35 cellular contexts compared by ENCODE assay signal in genomic region chr5:149911031-149911430, GRCh38. TPM values are rescaled to one million over a fixed set of nuclear protein-coding genes. Genes with fewer than 3 reads are reported as not detected.
"Had no signal": no experiment of that assay in that cellular context is flagged by ENCODE, and none has a peak within 500 bp of the region (broad histone marks: within the 10 kb centered on the region; RNA-seq: fewer than 3 reads in every experiment).

No MANE protein-coding gene starts in this region.

- H3K9me3 ChIP-seq: left lung, lower lobe of right lung, neutrophil, right atrium auricular region, right lobe of liver, tibial nerve, uterus had no signal

- H3K4me2 ChIP-seq: neural progenitor cell, smooth muscle cell had no signal

- FAIRE-seq: keratinocyte had no signal

- H3K36me3 ChIP-seq: left lung, lower lobe of right lung, neural progenitor cell, neutrophil, right atrium auricular region, right lobe of liver, tibial nerve, uterus had no signal

- H3K27me3 ChIP-seq: left lung, neural progenitor cell, neutrophil, right atrium auricular region, right lobe of liver, tibial nerve, uterus had no signal

- ATAC-seq: left cardiac atrium; left lung; lower lobe of right lung; natural killer cell; right lobe of liver; stimulated activated memory B cell treated with anti-CD40 and anti-IgM and Interleukin-4, amounts not matched to agents 10 μg/mL and 1 μg/mL and 100 μg/mL, for 72 hours; stimulated activated naive CD8-positive, alpha-beta T cell treated with anti-CD3 and anti-CD28 coated beads, Interleukin-15, amount 100 ng/mL, for 72 hours had no signal

- H2AFZ ChIP-seq: neural progenitor cell, parathyroid adenoma had no signal

- H3K79me2 ChIP-seq: parathyroid adenoma had no signal

- H3K9ac ChIP-seq: neural progenitor cell, parathyroid adenoma had no signal

- H3K4me1 ChIP-seq: lower lobe of right lung, right atrium auricular region, right lobe of liver, tibial nerve, uterus had no signal

- H3K4me3 ChIP-seq: left lung, lower lobe of right lung, neural progenitor cell, right atrium auricular region, right lobe of liver, smooth muscle cell, tibial nerve, uterus had no signal

- H3K27ac ChIP-seq: left lung, lower lobe of right lung, neural progenitor cell, neutrophil, parathyroid adenoma, right atrium auricular region, right lobe of liver, tibial nerve, uterus had no signal

- DNase-seq: kidney glomerular epithelial cell; left cardiac atrium; left lung; lower lobe of right lung; mammary epithelial cell; mesenchymal stem cell; naive B cell; natural killer cell; nephron progenitor cell; occipital lobe; right lobe of liver; stimulated activated CD4-positive, alpha-beta T cell treated with anti-CD3 and anti-CD28 coated beads, Interleukin-1b, Interleukin-23, amount 100 ng/mL, for 48 hours; stimulated activated CD4-positive, alpha-beta T cell treated with anti-CD3 and anti-CD28 coated beads, Interleukin-2, amount 100 ng/mL, for 48 hours; stimulated activated CD4-positive, alpha-beta T cell treated with anti-CD3 and anti-CD28 coated beads, Interleukin-4, amount 100 ng/mL, for 4 hours; stimulated activated CD8-positive, alpha-beta memory T cell treated with anti-CD3 and anti-CD28 coated beads, Interleukin-4, amount 100 ng/mL, for 48 hours; stimulated activated naive CD4-positive, alpha-beta T cell treated with Interleukin-2 at 50 U/mL for 16 hours; stimulated activated naive CD8-positive, alpha-beta T cell treated with anti-CD3 and anti-CD28 coated beads, Interleukin-15, amount 100 ng/mL, for 72 hours; substantia nigra; uterus had no signal

RNA-seq across cellular contexts. Expression of gene PDE6A, which starts 33.6 kb away (rescaled TPM):
- total RNA-seq: left lung, liver, lower lobe of right lung, mononuclear cell, natural killer cell, occipital lobe, osteocyte, posterior vena cava, pulmonary artery endothelial cell, right lobe of liver, skeletal muscle tissue, smooth muscle cell, temporal lobe, ureter had no signal
